Comparison of ENCODE assay signal across 24 cellular contexts in the genomic region with DNA sequence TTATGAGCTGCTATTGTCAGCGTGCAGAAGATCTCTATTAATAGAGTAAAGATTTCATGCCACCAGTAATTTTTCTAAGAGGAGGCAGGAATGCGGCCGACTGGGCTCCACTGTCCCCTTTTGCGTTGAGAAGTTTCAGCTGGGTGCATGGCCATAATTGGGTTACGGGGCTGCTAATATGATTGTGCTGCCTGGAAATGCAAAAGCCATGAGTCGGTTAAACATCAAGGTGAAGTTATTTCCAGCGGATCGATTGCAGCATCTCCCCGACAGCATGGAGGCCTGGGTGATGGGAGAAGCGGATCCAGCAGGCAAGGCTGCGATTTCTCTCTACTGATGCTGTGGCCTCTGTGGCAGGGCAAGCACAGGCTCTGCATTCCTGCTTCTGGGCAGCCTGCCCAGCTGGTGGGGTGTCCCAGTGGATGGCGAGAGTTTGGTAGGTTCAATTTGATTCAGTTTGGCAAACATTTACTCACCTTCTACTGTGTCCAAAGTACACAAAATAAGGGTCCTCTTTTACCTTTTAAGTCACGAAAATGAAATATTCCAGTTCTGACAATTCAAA. TPM values are rescaled to one million over a fixed set of nuclear protein-coding genes. Genes with fewer than 3 reads are reported as not detected.
DNase-seq lines count a peak whose midpoint lies in the region; ATAC-seq and TF ChIP-seq lines count a peak whose summit lies in the region.
"Had no signal": no experiment of that assay in that cellular context is flagged by ENCODE, and none has a peak within 500 bp of the region (broad histone marks: within the 10 kb centered on the region; RNA-seq: fewer than 3 reads in every experiment).

No MANE protein-coding gene starts in this region.

- CTCF ChIA-PET in CD4-positive, alpha-beta memory T cell (lab: Charles Lee; ENCODE audit: partially characterized antibody): no interaction called here

- no peak for TF ChIP-seq EP300 in neural cell (conservative IDR thresholded peaks at IDR 0.05; ENCODE audit: poor library complexity, severe bottlenecking)

- H3K4me2 ChIP-seq in neural cell (ENCODE audit: low read length): no peak overlapping the region
- H3K4me2 ChIP-seq: smooth muscle cell had no signal

- peaks cover 8% of the 10 kb centered on the region for H3K4me1 ChIP-seq in CD4-positive, alpha-beta memory T cell (ENCODE audit: insufficient read depth, low read length)

- ATAC-seq in GM18873 (IDR thresholded peaks at IDR 0.05; ENCODE audit: low FRiP score, unreplicated experiment): no peak
- ATAC-seq: stimulated activated naive CD8-positive, alpha-beta T cell treated with anti-CD3 and anti-CD28 coated beads, Interleukin-15, amount 100 ng/mL, for 72 hours had no signal

- TF ChIP-seq CTCF in neural cell (IDR thresholded peaks at IDR 0.05; ENCODE audit: poor library complexity, severe bottlenecking): no peak

- no peaks in the 10 kb centered on the region for H3K9me2 ChIP-seq in neural cell (ENCODE audit: insufficient read depth, low read length)

- peaks cover 0 to 2% of the 10 kb centered on the region in 2 donors for H3K27me3 Mint-ChIP-seq in CD4-positive, alpha-beta memory T cell
- H3K27me3 Mint-ChIP-seq: activated naive CD8-positive, alpha-beta T cell; stimulated activated naive CD8-positive, alpha-beta T cell treated with anti-CD3 and anti-CD28 coated beads, Interleukin-15, amount 100 ng/mL, for 72 hours had no signal

- no peaks in the 10 kb centered on the region for H3F3A ChIP-seq in neural cell (ENCODE audit: insufficient read depth, low read length, poor library complexity, severe bottlenecking)

- intact Hi-C loops in CD4-positive, alpha-beta memory T cell (cut with micrococcal nuclease): no loop called here

- peaks cover 0 to 2% of the 10 kb centered on the region in 2 donors for H3K36me3 Mint-ChIP-seq in CD4-positive, alpha-beta memory T cell
- H3K36me3 Mint-ChIP-seq: type B pancreatic cell had no signal

- H2AFZ ChIP-seq in neural cell (ENCODE audit: low read depth, low read length): no peak overlapping the region

- H3K4me1 Mint-ChIP-seq in CD4-positive, alpha-beta memory T cell: peaks cover 10 to 17% (median 15%) of the 10 kb centered on the region in 4 donors

- POLR2A ChIA-PET in CD4-positive, alpha-beta memory T cell (lab: Charles Lee; ENCODE audit: partially characterized antibody): no interaction called here

- no peak overlapping the region for H3K27ac ChIP-seq in neural cell (ENCODE audit: low read length)
- H3K27ac ChIP-seq in CD4-positive, alpha-beta memory T cell (ENCODE audit: low read depth, low read length): no peak overlapping the region
- H3K27ac ChIP-seq: RWPE1 had no signal

- H3K4me3 ChIP-seq in neural cell (ENCODE audit: low read length): no peak overlapping the region
- no peak overlapping the region for H3K4me3 ChIP-seq in CD4-positive, alpha-beta memory T cell (ENCODE audit: low read length in 2 of 2)
- H3K4me3 ChIP-seq: smooth muscle cell had no signal

- H3K79me2 ChIP-seq in neural cell (replicated peaks; ENCODE audit: insufficient read depth, low read length): no peaks in the 10 kb centered on the region

- no peak overlapping the region for H3K4me3 Mint-ChIP-seq in CD4-positive, alpha-beta memory T cell
- H3K4me3 Mint-ChIP-seq: activated naive CD8-positive, alpha-beta T cell; nephron; stimulated activated naive CD8-positive, alpha-beta T cell treated with anti-CD3 and anti-CD28 coated beads, Interleukin-15, amount 100 ng/mL, for 72 hours; type B pancreatic cell had no signal

- no peaks in the 10 kb centered on the region for H3K36me3 ChIP-seq in neural cell (ENCODE audit: insufficient read depth, low read length)
- no peaks in the 10 kb centered on the region for H3K36me3 ChIP-seq in CD4-positive, alpha-beta memory T cell (ENCODE audit: insufficient read depth, low read length)

- peaks cover 0 to 2% (median under 1%) of the 10 kb centered on the region in 8 donors for H3K9me3 Mint-ChIP-seq in CD4-positive, alpha-beta memory T cell
- H3K9me3 Mint-ChIP-seq: nephron, type B pancreatic cell had no signal

- no peak overlapping the region for H3K27ac Mint-ChIP-seq in CD4-positive, alpha-beta memory T cell
- H3K27ac Mint-ChIP-seq: activated naive CD8-positive, alpha-beta T cell; nephron; stimulated activated naive CD8-positive, alpha-beta T cell treated with anti-CD3 and anti-CD28 coated beads, Interleukin-15, amount 100 ng/mL, for 72 hours; type B pancreatic cell had no signal

- TF ChIP-seq RAD21 in neural cell (conservative IDR thresholded peaks at IDR 0.05): no peak

- H3K9ac ChIP-seq in neural cell (ENCODE audit: low read length): no peak overlapping the region

- no peaks in the 10 kb centered on the region for H3K27me3 ChIP-seq in neural cell (ENCODE audit: insufficient read depth, low read depth, low read length)
- H3K27me3 ChIP-seq in CD4-positive, alpha-beta memory T cell (ENCODE audit: insufficient read depth, low read length): no peaks in the 10 kb centered on the region

- no peaks in the 10 kb centered on the region for H4K20me1 ChIP-seq in neural cell (ENCODE audit: insufficient read depth)

- DNase-seq in DMS53 treated with DMSO at 0.1 percent for 48 hours (lab: John Stamatoyannopoulos, UW; ENCODE audit: unreplicated experiment): peak; percentile 100
- peak; percentile 85 for DNase-seq in NCI-H1092 (lab: John Stamatoyannopoulos, UW)
- peak; percentile 9 for DNase-seq in SHP77 treated with DMSO at 0.1 percent for 48 hours (lab: John Stamatoyannopoulos, UW)
- DNase-seq in CD4-positive, alpha-beta memory T cell: no peak
- DNase-seq in stimulated activated CD4-positive, alpha-beta T cell treated with anti-CD3 and anti-CD28 coated beads, Interleukin-4, amount 100 ng/mL, for 1 hour: no peak
- DNase-seq: activated CD4-positive, CD25-positive, alpha-beta regulatory T cell treated with anti-CD3 and anti-CD28 coated beads, Interleukin-2, amount 50 U/mL, for 72 hours; AML-193; HCEC 1CT; kidney glomerular epithelial cell; midbrain; NCI-H1417 treated with DMSO at 0.1 percent for 48 hours; NCI-H226; stimulated activated CD4-positive, alpha-beta T cell treated with anti-CD3 and anti-CD28 coated beads, Interleukin-2, amount 100 ng/mL, for 48 hours; stimulated activated naive CD8-positive, alpha-beta T cell treated with anti-CD3 and anti-CD28 coated beads, Interleukin-15, amount 100 ng/mL, for 72 hours; SW 1271 had no signal

- no peaks in the 10 kb centered on the region for H3K9me3 ChIP-seq in neural cell (ENCODE audit: low read length)
- H3K9me3 ChIP-seq in CD4-positive, alpha-beta memory T cell (ENCODE audit: control insufficient read depth in 1 of 2, low read length in 2 of 2): no peaks in the 10 kb centered on the region

TF ChIP-seq in neural cell, 6 proteins besides CTCF, POLR2A, EP300 and RAD21:
- no peak for TF ChIP-seq MXI1 (conservative IDR thresholded peaks at IDR 0.05; ENCODE audit: poor library complexity, severe bottlenecking)
- peak; percentile 12 for TF ChIP-seq POLR2AphosphoS5 (IDR thresholded peaks at IDR 0.05)
- TF ChIP-seq SMC3 (conservative IDR thresholded peaks at IDR 0.05; ENCODE audit: poor library complexity): no peak
TF ChIP-seq in neural cell: peak in this region for 1.

RNA-seq across cellular contexts. Expression of gene PRMT8, which starts 54.4 kb away (rescaled TPM):
- 5.8 and 5.9 TPM in 2 replicates for polyA plus RNA-seq in neural cell
- polyA minus RNA-seq in neural cell: 4.4 and 6.4 TPM in 2 replicates
- total RNA-seq in CD4-positive, alpha-beta memory T cell: not detected
- not detected for polyA plus RNA-seq in CD4-positive, alpha-beta memory T cell
- total RNA-seq: activated CD8-positive, alpha-beta memory T cell treated with anti-CD3 and anti-CD28 coated beads for 36 hours; posterior vena cava; smooth muscle cell had no signal
- polyA plus RNA-seq: smooth muscle cell had no signal

Comparison
In these comparisons a context has a peak if more than half of its experiments do, and no peak if none do; other contexts are left out.
1. DNase-seq: peak in DMS53 treated with DMSO at 0.1 percent for 48 hours (single experiment), NCI-H1092 (single experiment) and SHP77 treated with DMSO at 0.1 percent for 48 hours (single experiment); none in CD4-positive, alpha-beta memory T cell (0 of 5) and stimulated activated CD4-positive, alpha-beta T cell treated with anti-CD3 and anti-CD28 coated beads, Interleukin-4, amount 100 ng/mL, for 1 hour (single experiment).